9 cellular contexts compared by ENCODE assay signal in genomic region chr9:91071185-91071990, GRCh38.
DNase-seq lines count a peak whose midpoint lies in the region; ATAC-seq and TF ChIP-seq lines count a peak whose summit lies in the region.
"Had no signal": no experiment of that assay in that cellular context is flagged by ENCODE, and none has a peak within 500 bp of the region (broad histone marks: within the 10 kb centered on the region; RNA-seq: fewer than 3 reads in every experiment).

No MANE protein-coding gene starts in this region.

- H3K4me3 ChIP-seq in fibroblast of mammary gland (ENCODE audit: control insufficient read depth, low read depth, low read length): no peak overlapping the region
- H3K4me3 ChIP-seq: upper lobe of left lung had no signal

- no peak for ATAC-seq in GM18870 (IDR thresholded peaks at IDR 0.05; ENCODE audit: unreplicated experiment)

- peak; percentile 66 for DNase-seq in LoVo (ENCODE audit: low spot score)
- peak; percentile 76 for DNase-seq in activated CD8-positive, alpha-beta memory T cell treated with anti-CD3 and anti-CD28 coated beads for 24 hours
- DNase-seq in fibroblast of mammary gland (ENCODE audit: low read depth): peak; percentile 99
- DNase-seq in stimulated activated CD8-positive, alpha-beta memory T cell treated with anti-CD3 and anti-CD28 coated beads, Interleukin-15, amount 100 ng/mL, for 48 hours (ENCODE audit: low read depth in 2 of 2): peak; percentile 68 to 70
- no peak for DNase-seq in NCI-H69 (lab: John Stamatoyannopoulos, UW)
- no peak for DNase-seq in OCI-M1 (lab: John Stamatoyannopoulos, UW)
- DNase-seq in NCI-H128 (lab: John Stamatoyannopoulos, UW; ENCODE audit: unreplicated experiment): no peak

- TF ChIP-seq CTCF in fibroblast of mammary gland (conservative IDR thresholded peaks at IDR 0.05; ENCODE audit: control insufficient read depth, insufficient read depth, low read depth, low read length): no peak

Comparison
In these comparisons a context has a peak if more than half of its experiments do, and no peak if none do; other contexts are left out.
1. DNase-seq: peak in LoVo (single experiment), activated CD8-positive, alpha-beta memory T cell treated with anti-CD3 and anti-CD28 coated beads for 24 hours (single experiment), fibroblast of mammary gland (single experiment) and stimulated activated CD8-positive, alpha-beta memory T cell treated with anti-CD3 and anti-CD28 coated beads, Interleukin-15, amount 100 ng/mL, for 48 hours (2 of 2); none in NCI-H69 (single experiment), OCI-M1 (single experiment) and NCI-H128 (single experiment).